Comparison of ENCODE assay signal across 15 cellular contexts in genomic region chr10:27542324-27542723, GRCh38. TPM values are rescaled to one million over a fixed set of nuclear protein-coding genes. Genes with fewer than 3 reads are reported as not detected.
DNase-seq lines count a peak whose midpoint lies in the region; ATAC-seq and TF ChIP-seq lines count a peak whose summit lies in the region.
"Had no signal": no experiment of that assay in that cellular context is flagged by ENCODE, and none has a peak within 500 bp of the region (broad histone marks: within the 10 kb centered on the region; RNA-seq: fewer than 3 reads in every experiment).

No MANE protein-coding gene starts in this region.

- DNase-seq in CD4-positive, CD25-positive, alpha-beta regulatory T cell: no peak
- DNase-seq in CD8-positive, alpha-beta memory T cell: peak in 1 of 5 donors; percentile 10
- no peak for DNase-seq in natural killer cell
- DNase-seq in stimulated activated CD4-positive, alpha-beta T cell treated with anti-CD3 and anti-CD28 coated beads, Interleukin-4, amount 100 ng/mL, for 24 hours: no peak
- no peak for DNase-seq in effector memory CD4-positive, alpha-beta T cell
- DNase-seq: C1 segment of cervical spinal cord, GF-D8, NCI-H1105, NCI-H1694, NCI-H510A treated with DMSO at 0.1 percent for 48 hours, NCI-H774, Right ventricle myocardium superior had no signal

- H3K4me3 Mint-ChIP-seq in CD4-positive, CD25-positive, alpha-beta regulatory T cell: no peak overlapping the region
- H3K4me3 Mint-ChIP-seq in CD8-positive, alpha-beta memory T cell: peak overlapping the region in 6 of 7 donors; percentile 20 to 82 (median 78)
- peak overlapping the region; percentile 85 for H3K4me3 Mint-ChIP-seq in natural killer cell

- peaks cover 33% of the 10 kb centered on the region for H3K36me3 ChIP-seq in CD4-positive, CD25-positive, alpha-beta regulatory T cell (ENCODE audit: control insufficient read depth, insufficient read depth, low read length)
- H3K36me3 ChIP-seq in CD8-positive, alpha-beta memory T cell (ENCODE audit: insufficient read depth, low read length): peaks cover 6% of the 10 kb centered on the region
- H3K36me3 ChIP-seq in effector memory CD4-positive, alpha-beta T cell (ENCODE audit: control insufficient read depth, insufficient read depth, low read length): peaks cover 6% of the 10 kb centered on the region

- no peaks in the 10 kb centered on the region for H3K27me3 Mint-ChIP-seq in CD4-positive, CD25-positive, alpha-beta regulatory T cell
- H3K27me3 Mint-ChIP-seq in CD8-positive, alpha-beta memory T cell: no peaks in the 10 kb centered on the region
- H3K27me3 Mint-ChIP-seq in natural killer cell (ENCODE audit: low read depth in 2 of 2): no peaks in the 10 kb centered on the region

- H3K9me3 ChIP-seq in CD4-positive, CD25-positive, alpha-beta regulatory T cell (ENCODE audit: control insufficient read depth in 2 of 2, low read length in 2 of 2): no peaks in the 10 kb centered on the region
- H3K9me3 ChIP-seq in CD8-positive, alpha-beta memory T cell (ENCODE audit: low read length): no peaks in the 10 kb centered on the region
- no peaks in the 10 kb centered on the region for H3K9me3 ChIP-seq in effector memory CD4-positive, alpha-beta T cell (ENCODE audit: control insufficient read depth, low read length)

- CTCF ChIA-PET in CD8-positive, alpha-beta memory T cell (lab: Charles Lee): no interaction called here

- no peak overlapping the region for H3K4me3 ChIP-seq in CD4-positive, CD25-positive, alpha-beta regulatory T cell (ENCODE audit: low read depth, low read length)
- no peak overlapping the region for H3K4me3 ChIP-seq in CD8-positive, alpha-beta memory T cell (ENCODE audit: low read length)
- H3K4me3 ChIP-seq in effector memory CD4-positive, alpha-beta T cell (ENCODE audit: insufficient read depth, low read depth, low read length, poor library complexity, severe bottlenecking): no peak overlapping the region
- H3K4me3 ChIP-seq: K562 had no signal

- H3K27ac Mint-ChIP-seq in CD4-positive, CD25-positive, alpha-beta regulatory T cell: peak overlapping the region in 2 of 3 donors; percentile 52 to 73
- H3K27ac Mint-ChIP-seq in CD8-positive, alpha-beta memory T cell: peak overlapping the region; percentile 65 to 98 (median 89)
- H3K27ac Mint-ChIP-seq in natural killer cell: peak overlapping the region; percentile 81 to 88

- intact Hi-C loops in natural killer cell (cut with micrococcal nuclease): no loop called here

- POLR2A ChIA-PET in CD8-positive, alpha-beta memory T cell (lab: Charles Lee): no interaction called here

- no peak overlapping the region for H3K27ac ChIP-seq in CD4-positive, CD25-positive, alpha-beta regulatory T cell (ENCODE audit: insufficient read depth, low read length, poor library complexity, severe bottlenecking)
- H3K27ac ChIP-seq in CD8-positive, alpha-beta memory T cell (ENCODE audit: low read depth, low read length): no peak overlapping the region
- H3K27ac ChIP-seq in VCaP: peak overlapping the region; percentile 97; the same call in 1 of the 2 replicates
- H3K27ac ChIP-seq in effector memory CD4-positive, alpha-beta T cell (ENCODE audit: insufficient read depth, low read length, poor library complexity, severe bottlenecking): no peak overlapping the region

- H3K4me1 ChIP-seq in CD4-positive, CD25-positive, alpha-beta regulatory T cell (ENCODE audit: control insufficient read depth, insufficient read depth, low read length, poor library complexity, severe bottlenecking): peaks cover 12% of the 10 kb centered on the region
- H3K4me1 ChIP-seq in CD8-positive, alpha-beta memory T cell (ENCODE audit: insufficient read depth, low read length): peaks cover 14% of the 10 kb centered on the region
- H3K4me1 ChIP-seq in effector memory CD4-positive, alpha-beta T cell (ENCODE audit: control insufficient read depth, insufficient read depth, low read length, poor library complexity, severe bottlenecking): no peaks in the 10 kb centered on the region

- no peaks in the 10 kb centered on the region for H3K27me3 ChIP-seq in CD4-positive, CD25-positive, alpha-beta regulatory T cell (ENCODE audit: control insufficient read depth, insufficient read depth, low read length)
- H3K27me3 ChIP-seq in CD8-positive, alpha-beta memory T cell (ENCODE audit: insufficient read depth, low read length, poor library complexity, severe bottlenecking): no peaks in the 10 kb centered on the region
- H3K27me3 ChIP-seq in effector memory CD4-positive, alpha-beta T cell (replicated peaks; ENCODE audit: control insufficient read depth, insufficient read depth, low read length, poor library complexity, severe bottlenecking): no peaks in the 10 kb centered on the region

- H3K4me1 Mint-ChIP-seq in CD4-positive, CD25-positive, alpha-beta regulatory T cell: peaks cover 23 to 34% (median 27%) of the 10 kb centered on the region in 4 donors
- peaks cover 53 to 69% (median 63%) of the 10 kb centered on the region in 3 donors for H3K4me1 Mint-ChIP-seq in CD8-positive, alpha-beta memory T cell
- peaks cover 32 to 41% of the 10 kb centered on the region in 2 donors for H3K4me1 Mint-ChIP-seq in natural killer cell

- peaks cover 32% of the 10 kb centered on the region for H3K36me3 Mint-ChIP-seq in CD4-positive, CD25-positive, alpha-beta regulatory T cell
- H3K36me3 Mint-ChIP-seq in CD8-positive, alpha-beta memory T cell: peaks cover 9 to 53% (median 10%) of the 10 kb centered on the region in 3 donors
- no peaks in the 10 kb centered on the region for H3K36me3 Mint-ChIP-seq in natural killer cell

- no peak for TF ChIP-seq CTCF in VCaP (conservative IDR thresholded peaks at IDR 0.05)
- TF ChIP-seq CTCF in natural killer cell (IDR thresholded peaks at IDR 0.05): no peak

- no peak for ATAC-seq in CD4-positive, CD25-positive, alpha-beta regulatory T cell (ENCODE audit: low read depth in 2 of 2)
- ATAC-seq in natural killer cell (peak; percentile 50 to 58 (median 51)), GM19452 (IDR thresholded peaks at IDR 0.05; ENCODE audit: unreplicated experiment) (no peak)

- no peaks in the 10 kb centered on the region for H3K9me3 Mint-ChIP-seq in CD4-positive, CD25-positive, alpha-beta regulatory T cell
- no peaks in the 10 kb centered on the region for H3K9me3 Mint-ChIP-seq in CD8-positive, alpha-beta memory T cell
- H3K9me3 Mint-ChIP-seq in natural killer cell: no peaks in the 10 kb centered on the region

RNA-seq across cellular contexts. Expression of gene RAB18, which starts 38.2 kb away (rescaled TPM):
- total RNA-seq in CD4-positive, CD25-positive, alpha-beta regulatory T cell: 94.0 TPM
- polyA plus RNA-seq in CD4-positive, CD25-positive, alpha-beta regulatory T cell: 100 to 1,000 TPM in 1 of 4 donors, 10 to 100 TPM in 3; 73.4 to 110 (median 82.4) TPM
- 10 to 100 TPM; 68.2 to 71.1 TPM for total RNA-seq in CD8-positive, alpha-beta memory T cell
- polyA plus RNA-seq in CD8-positive, alpha-beta memory T cell: 123 TPM
- total RNA-seq in natural killer cell: 100 to 1,000 TPM; 122 to 132 (median 122) TPM

Comparison
In these comparisons a context has a peak if more than half of its experiments do, and no peak if none do; other contexts are left out.
1. ATAC-seq: peak in natural killer cell (3 of 3); none in CD4-positive, CD25-positive, alpha-beta regulatory T cell (0 of 2) and GM19452 (single experiment).
2. H3K4me3 Mint-ChIP-seq: peak in CD8-positive, alpha-beta memory T cell (6 of 7) and natural killer cell (single experiment); none in CD4-positive, CD25-positive, alpha-beta regulatory T cell (0 of 4).
3. Peak in every context shown above with its lines, with median percentiles within 50 percentile points of each other: H3K27ac Mint-ChIP-seq.